In genomic region chr6:129748212-129748900, GRCh38 we compare ENCODE assay signal across 1 cellular context.
TF ChIP-seq lines count a peak whose summit lies in the region.

No MANE protein-coding gene starts in this region.

TF ChIP-seq in K562, 482 proteins besides CTCF, POLR2A, EP300 and RAD21 (continued from another document and continues in another):
- TF ChIP-seq ARID3A (IDR thresholded peaks at IDR 0.05; ENCODE audit: borderline replicate concordance, low read depth, low read length) (no peak), NR2C2 (CRISPR knock-in tag; IDR thresholded peaks at IDR 0.05) (no peak), NR2C2 (tag; IDR thresholded peaks at IDR 0.05) (peak; percentile 83), ZMIZ1 (IDR thresholded peaks at IDR 0.05; ENCODE audit: low read depth in 2 of 2, low read length in 2 of 2) (peak in 1 of 2 experiments; percentile 72; a peak in 1 of 4 replicates), ZNF354B (CRISPR knock-in tag; IDR thresholded peaks at IDR 0.05) (no peak), ATF1 (CRISPR knock-in tag; IDR thresholded peaks at IDR 0.05) (no peak), ATF1 (tag; IDR thresholded peaks at IDR 0.05) (no peak), KHSRP (IDR thresholded peaks at IDR 0.05) (no peak), PPARD (CRISPR knock-in tag; IDR thresholded peaks at IDR 0.05) (no peak), FUS (optimal IDR thresholded peaks at IDR 0.05; ENCODE audit: low read depth, low read length) (no peak), SOX6 (IDR thresholded peaks at IDR 0.05) (peak; percentile 74), RFX5 (IDR thresholded peaks at IDR 0.05; ENCODE audit: low read depth, low read length) (no peak), MYC (IDR thresholded peaks at IDR 0.05; ENCODE audit: low read depth, low read length) (peak; percentile 88), MYC (CRISPR knock-in tag; IDR thresholded peaks at IDR 0.05; ENCODE audit: borderline replicate concordance, low read depth) (no peak), TFE3 (CRISPR knock-in tag; IDR thresholded peaks at IDR 0.05) (no peak), CHCHD3 (CRISPR knock-in tag; IDR thresholded peaks at IDR 0.05) (no peak), ZNF316 (IDR thresholded peaks at IDR 0.05) (no peak), MGA (IDR thresholded peaks at IDR 0.05) (no peak; the same call in 1 of the 2 replicates), MCM3 (IDR thresholded peaks at IDR 0.05) (no peak), MAZ (CRISPR knock-in tag; conservative IDR thresholded peaks at IDR 0.05 in 1 of 2, IDR thresholded peaks at IDR 0.05 in 1 of 2) (peak in 1 of 2 experiments; percentile 53; a peak in 3 of 4 replicates), RBM17 (IDR thresholded peaks at IDR 0.05; ENCODE audit: borderline replicate concordance, low read depth, low read length) (no peak), CTBP1 (IDR thresholded peaks at IDR 0.05; ENCODE audit: borderline replicate concordance) (peak; percentile 94), FOXO4 (CRISPR knock-in tag; IDR thresholded peaks at IDR 0.05) (no peak), POU5F1 (IDR thresholded peaks at IDR 0.05; ENCODE audit: borderline replicate concordance, low read depth, low read length, partially characterized antibody) (no peak), SIX5 (IDR thresholded peaks at IDR 0.05; ENCODE audit: borderline replicate concordance in 1 of 2, insufficient read depth in 1 of 2, low read depth in 1 of 2, low read length in 2 of 2) (no peak), CREB3 (tag; conservative IDR thresholded peaks at IDR 0.05; ENCODE audit: low read depth) (peak; percentile 57; the same call in 1 of the 2 replicates), ZBTB9 (CRISPR knock-in tag; IDR thresholded peaks at IDR 0.05) (no peak), HES1 (IDR thresholded peaks at IDR 0.05; ENCODE audit: low read depth) (no peak), DLX4 (CRISPR knock-in tag; IDR thresholded peaks at IDR 0.05) (no peak), ZNF507 (tag; conservative IDR thresholded peaks at IDR 0.05) (no peak), ILK (tag; IDR thresholded peaks at IDR 0.05; ENCODE audit: borderline replicate concordance, low read depth) (no peak), NFXL1 (CRISPR knock-in tag; IDR thresholded peaks at IDR 0.05) (peak; percentile 57; the same call in 1 of the 2 replicates)
